8 cellular contexts compared by ENCODE assay signal in genomic region chr15:99564221-99565030, GRCh38. TPM values are rescaled to one million over a fixed set of nuclear protein-coding genes. Genes with fewer than 3 reads are reported as not detected.
DNase-seq lines count a peak whose midpoint lies in the region; ATAC-seq and TF ChIP-seq lines count a peak whose summit lies in the region.

No MANE protein-coding gene starts in this region.

- H3K4me3 ChIP-seq in smooth muscle cell: peak overlapping the region; percentile 41

- H3K4me1 Mint-ChIP-seq in CD14-positive monocyte (peaks cover 51% of the 10 kb centered on the region), MCF 10A (ENCODE audit: insufficient read depth, unreplicated experiment) (peaks cover 10% of the 10 kb centered on the region)

- TF ChIP-seq CTCF in CD14-positive monocyte (IDR thresholded peaks at IDR 0.05) (no peak), MCF 10A (IDR thresholded peaks at IDR 0.05; ENCODE audit: unreplicated experiment) (no peak), smooth muscle cell (IDR thresholded peaks at IDR 0.05; ENCODE audit: borderline replicate concordance, insufficient read depth, poor library complexity, severe bottlenecking) (no peak)

- peaks cover 32% of the 10 kb centered on the region for H3K79me2 ChIP-seq in smooth muscle cell (ENCODE audit: low read depth)

- H3K27me3 Mint-ChIP-seq in CD14-positive monocyte (ENCODE audit: low read depth in 3 of 3): peaks cover 0 to 5% (median 0%) of the 10 kb centered on the region in 3 donors
- no peaks in the 10 kb centered on the region for H3K27me3 Mint-ChIP-seq in MCF 10A (ENCODE audit: insufficient read depth, unreplicated experiment)

- no peaks in the 10 kb centered on the region for H3K27me3 ChIP-seq in smooth muscle cell (ENCODE audit: low read depth)

- H3K9me3 Mint-ChIP-seq in CD14-positive monocyte: no peaks in the 10 kb centered on the region
- H3K9me3 Mint-ChIP-seq in MCF 10A (ENCODE audit: unreplicated experiment): no peaks in the 10 kb centered on the region

- H3K9me3 ChIP-seq in smooth muscle cell (replicated peaks; ENCODE audit: low read depth): no peaks in the 10 kb centered on the region

- 62% methylated on average over 11 of the region's 11 CpGs for WGBS in smooth muscle cell (ENCODE audit: low lambda C conversion rate)

- peak overlapping the region; percentile 33 for H3K27ac ChIP-seq in smooth muscle cell (ENCODE audit: low read depth)

- intact Hi-C loops in CD14-positive monocyte (cut with micrococcal nuclease): loop anchor here (1.0 to 10.0 kb wide), 9 partner anchors 51 to 310 kb away; partner anchors contain the start of gene LRRC28 (in 1 of the 2)
- intact Hi-C loops in MCF 10A (cut with micrococcal nuclease): loop anchor here (1.0 to 5.0 kb wide), 6 partner anchors 38 to 277 kb away; no protein-coding TSS in a partner anchor

- no peak overlapping the region for H2AFZ ChIP-seq in smooth muscle cell (ENCODE audit: low read depth)

- peaks cover 23% of the 10 kb centered on the region for H3K4me1 ChIP-seq in smooth muscle cell (ENCODE audit: low read depth)

- CTCF ChIA-PET in MCF 10A (lab: Yijun Ruan, JAX): interaction anchor here (0.6 to 1.4 kb wide), 2 partner anchors 34 to 140 kb away, joined by 3 to 4 read pairs; no protein-coding TSS in a partner anchor

- H3K27ac Mint-ChIP-seq in CD14-positive monocyte (peak overlapping the region; percentile 95 to 99 (median 97)), MCF 10A (ENCODE audit: low read depth, unreplicated experiment) (no peak overlapping the region)

- POLR2A ChIA-PET in MCF 10A (lab: Yijun Ruan, JAX): interaction anchor here (0.9 to 5.9 kb wide), 13 partner anchors 8 to 171 kb away, joined by 3 to 56 read pairs (median 5); no protein-coding TSS in a partner anchor

- H3K4me3 Mint-ChIP-seq in CD14-positive monocyte (peak overlapping the region; percentile 47 to 76), MCF 10A (ENCODE audit: unreplicated experiment) (no peak overlapping the region)

- peak overlapping the region; percentile 71 for H3K4me2 ChIP-seq in smooth muscle cell

- peaks cover 30% of the 10 kb centered on the region for H4K20me1 ChIP-seq in smooth muscle cell (ENCODE audit: low read depth)

- H3K36me3 Mint-ChIP-seq in CD14-positive monocyte (peaks cover 0 to 3% of the 10 kb centered on the region in 2 donors), MCF 10A (ENCODE audit: insufficient read depth, unreplicated experiment) (no peaks in the 10 kb centered on the region)

- no peak for DNase-seq in CD14-positive monocyte (ENCODE audit: low spot score)
- peak; percentile 8 for DNase-seq in NCI-H748 treated with DMSO at 0.1 percent for 48 hours (lab: John Stamatoyannopoulos, UW)
- no peak for DNase-seq in MCF 10A (ENCODE audit: unreplicated experiment)
- peak; percentile 41 for DNase-seq in iris pigment epithelial cell (ENCODE audit: low read depth)
- no peak for DNase-seq in smooth muscle cell (lab: John Stamatoyannopoulos, UW; ENCODE audit: unreplicated experiment)
- no peak for DNase-seq in NCI-H2227 (lab: John Stamatoyannopoulos, UW; ENCODE audit: unreplicated experiment)

- no peaks in the 10 kb centered on the region for H3F3A ChIP-seq in smooth muscle cell (ENCODE audit: low read depth)

- ATAC-seq in GM18907 (IDR thresholded peaks at IDR 0.05; ENCODE audit: unreplicated experiment) (peak; percentile 26), HG03097 (IDR thresholded peaks at IDR 0.05; ENCODE audit: low FRiP score, unreplicated experiment) (peak; percentile 5)

- no peaks in the 10 kb centered on the region for H3K36me3 ChIP-seq in smooth muscle cell (ENCODE audit: low read depth)

- H3K9ac ChIP-seq in smooth muscle cell (ENCODE audit: low read depth): no peak overlapping the region

- TSS peak; percentile 43 for BruUV-seq in MCF 10A (replicated peaks; lab: Mats Ljungman, UMichigan)

RNA-seq across cellular contexts. Expression of gene MEF2A, which starts 1.4 kb away (rescaled TPM):
- polyA plus RNA-seq in CD14-positive monocyte (10 to 100 TPM; 20.3 to 33.5 TPM), smooth muscle cell (12.3 and 21.7 TPM in 2 replicates)
- total RNA-seq in MCF 10A (2022) (52.9 and 55.2 TPM in 2 replicates), smooth muscle cell (61.1 and 75.8 TPM in 2 replicates)

Comparison
In these comparisons a context has a peak if more than half of its experiments do, and no peak if none do; other contexts are left out.
1. DNase-seq: peak in NCI-H748 treated with DMSO at 0.1 percent for 48 hours (single experiment) and iris pigment epithelial cell (single experiment); none in CD14-positive monocyte (single experiment), MCF 10A (single experiment), smooth muscle cell (single experiment) and NCI-H2227 (single experiment).